ENCODE assay signal across 15 cellular contexts in the genomic region with DNA sequence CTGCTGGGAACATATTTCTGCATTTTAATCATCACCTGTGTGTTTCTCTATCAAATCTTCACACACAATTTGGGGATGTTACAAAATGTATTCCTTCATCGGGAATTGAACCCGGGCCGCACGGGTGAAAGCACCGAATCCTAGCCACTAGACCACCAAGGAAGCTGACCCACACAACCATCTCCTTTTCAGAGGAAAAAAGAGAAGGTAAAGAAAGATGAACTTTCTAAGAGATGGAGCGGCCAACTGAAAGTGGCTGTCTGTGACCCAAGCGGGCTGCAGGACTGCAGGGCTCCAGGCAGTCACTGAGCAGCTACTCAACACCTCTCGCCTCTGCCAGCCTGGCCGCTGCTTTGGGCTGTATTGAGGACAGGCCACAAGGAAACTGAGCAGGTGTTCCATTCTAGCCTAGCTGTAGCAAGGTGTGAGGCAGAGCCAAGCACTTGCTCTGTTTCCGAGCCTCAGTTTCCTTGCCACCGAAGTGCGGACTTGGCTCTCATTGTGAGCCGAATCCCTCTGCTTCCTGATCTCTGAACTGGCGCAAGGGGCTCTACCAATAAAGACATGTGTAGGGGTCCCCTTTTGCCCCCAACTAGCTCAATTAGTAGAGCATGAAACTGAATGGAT.
DNase-seq lines count a peak whose midpoint lies in the region; ATAC-seq and TF ChIP-seq lines count a peak whose summit lies in the region.
"Had no signal": no experiment of that assay in that cellular context is flagged by ENCODE, and none has a peak within 500 bp of the region (broad histone marks: within the 10 kb centered on the region; RNA-seq: fewer than 3 reads in every experiment).

No MANE protein-coding gene starts in this region.

- H4K20me1 ChIP-seq in fibroblast of lung (ENCODE audit: control insufficient read depth, extremely low read depth, insufficient read depth, low read length) = no peaks in the 10 kb centered on the region

- H3K4me2 ChIP-seq in fibroblast of lung (ENCODE audit: extremely low read depth, insufficient read depth, low read length) = peak overlapping the region; percentile 35

- no peak for ATAC-seq in HG03378 (IDR thresholded peaks at IDR 0.05; ENCODE audit: unreplicated experiment)
- ATAC-seq: stimulated activated naive CD8-positive, alpha-beta T cell treated with anti-CD3 and anti-CD28 coated beads, Interleukin-15, amount 100 ng/mL, for 72 hours had no signal

- peak overlapping the region; percentile 75 for H3K9ac ChIP-seq in ES-I3 (ENCODE audit: low read depth, low read length)
- no peak overlapping the region for H3K9ac ChIP-seq in fibroblast of lung (ENCODE audit: insufficient read depth, low read length)

- peaks cover 27% of the 10 kb centered on the region for H3K27me3 ChIP-seq in fibroblast of lung (ENCODE audit: control insufficient read depth, insufficient read depth, low read length)

- no peak overlapping the region for H2AFZ ChIP-seq in fibroblast of lung (ENCODE audit: low read length)

- H3K4me1 ChIP-seq in ES-I3 (ENCODE audit: insufficient read depth, low read length) (peaks cover 5% of the 10 kb centered on the region; the same call in 1 of the 2 replicates), fibroblast of lung (ENCODE audit: control insufficient read depth, extremely low read depth, insufficient read depth, low read length) (no peaks in the 10 kb centered on the region), mesodermal cell (ENCODE audit: control insufficient read depth, insufficient read depth, low read length, poor library complexity, severe bottlenecking) (peaks cover 4% of the 10 kb centered on the region)
- H3K4me1 ChIP-seq: breast epithelium had no signal

- H3K4me3 ChIP-seq in fibroblast of lung (replicated peaks in 1 of 4; ENCODE audit: control extremely low read depth in 1 of 4, insufficient read depth in 1 of 4, low read depth in 3 of 4, low read length in 4 of 4) = no peak overlapping the region
- H3K4me3 ChIP-seq in mesodermal cell (ENCODE audit: extremely low read depth, insufficient read depth, low read length, poor library complexity, severe bottlenecking) = peak overlapping the region; percentile 36

- no peaks in the 10 kb centered on the region for H3K79me2 ChIP-seq in fibroblast of lung (ENCODE audit: control insufficient read depth, insufficient read depth, low read length)

- H3K27ac ChIP-seq in fibroblast of lung (ENCODE audit: insufficient read depth, low read length) (no peak overlapping the region), mesodermal cell (ENCODE audit: low read depth, low read length, severe bottlenecking) (no peak overlapping the region)
- H3K27ac ChIP-seq: breast epithelium, C4-2B had no signal

- TF ChIP-seq CTCF in fibroblast of lung (conservative IDR thresholded peaks at IDR 0.05 in 1 of 2, IDR thresholded peaks at IDR 0.05 in 1 of 2; ENCODE audit: low read depth in 1 of 2, low read length in 2 of 2) = no peak

- DNase-seq in M059J (ENCODE audit: low read depth) = peak; percentile 9
- DNase-seq in fibroblast of lung (ENCODE audit: low read depth in 2 of 2) = peak in 1 of 2 donors; percentile 23
- no peak for DNase-seq in putamen (ENCODE audit: low spot score)
- no peak for DNase-seq in stimulated activated CD4-positive, alpha-beta T cell treated with anti-CD3 and anti-CD28 coated beads, Interleukin-1b, Interleukin-23, amount 100 ng/mL, for 48 hours
- DNase-seq: activated CD4-positive, alpha-beta T cell treated with anti-CD3 and anti-CD28 coated beads for 4 hours; activated naive CD4-positive, alpha-beta T cell treated with anti-CD3 and anti-CD28 coated beads, Interleukin-2, amount 50 U/mL, for 16 hours; effector CD4-positive, alpha-beta T cell; MV-4-11; Right ventricle myocardium superior; stimulated activated naive CD8-positive, alpha-beta T cell treated with anti-CD3 and anti-CD28 coated beads, Interleukin-15, amount 100 ng/mL, for 72 hours had no signal

- H3K9me3 ChIP-seq in ES-I3 (ENCODE audit: control insufficient read depth, insufficient read depth, low read length) = peaks cover 2% of the 10 kb centered on the region; the same call in 1 of the 2 replicates
- H3K9me3 ChIP-seq in fibroblast of lung (ENCODE audit: control insufficient read depth, insufficient read depth, low read depth, low read length) = no peaks in the 10 kb centered on the region
- peaks cover 2% of the 10 kb centered on the region for H3K9me3 ChIP-seq in mesodermal cell (ENCODE audit: control insufficient read depth, low read length)

- 6 to 8% methylated on average over 9 of the region's 14 CpGs for WGBS in mesodermal cell (ENCODE audit: insufficient coverage in 2 of 2), 2 experiments

- H3K36me3 ChIP-seq in ES-I3 (ENCODE audit: insufficient read depth, low read length) (no peaks in the 10 kb centered on the region), fibroblast of lung (ENCODE audit: control insufficient read depth, insufficient read depth, low read length) (no peaks in the 10 kb centered on the region), mesodermal cell (ENCODE audit: control insufficient read depth, insufficient read depth, low read length) (no peaks in the 10 kb centered on the region)
- H3K36me3 ChIP-seq: breast epithelium had no signal
